In the genomic region with DNA sequence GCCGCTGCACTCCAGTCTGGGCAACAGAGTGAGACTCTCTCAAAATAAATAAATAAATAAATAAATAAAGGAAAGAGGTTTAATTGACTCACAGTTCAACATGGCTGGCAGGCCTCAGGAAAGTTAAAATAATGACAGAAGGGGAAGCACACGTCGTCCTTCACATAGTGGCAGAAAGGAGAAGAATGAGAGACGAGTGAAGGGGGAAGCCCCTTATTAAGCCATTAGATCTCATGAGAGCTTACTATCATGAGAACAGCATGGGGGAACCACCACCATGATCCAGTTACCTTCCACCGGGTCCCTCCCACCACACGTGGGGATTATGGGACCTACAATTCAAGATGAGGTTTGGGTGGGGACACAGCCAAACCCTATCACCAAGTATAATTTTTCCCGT, we compare ENCODE assay signal across 23 cellular contexts.
"Had no signal": no experiment of that assay in that cellular context is flagged by ENCODE, and none has a peak within 500 bp of the region (broad histone marks: within the 10 kb centered on the region; RNA-seq: fewer than 3 reads in every experiment).

No MANE protein-coding gene starts in this region.

- ATAC-seq: activated naive CD4-positive, alpha-beta T cell treated with anti-CD3 and anti-CD28 coated beads, Interleukin-2, amount 50 U/mL, for 72 hours; activated T-cell treated with anti-CD3 and anti-CD28 coated beads, Interleukin-2, amount 50 U/mL, for 4 hours; Right ventricle myocardium inferior; T-cell had no signal

- H3K27ac Mint-ChIP-seq: activated CD4-positive, alpha-beta memory T cell treated with anti-CD3 and anti-CD28 coated beads for 36 hours; T-cell had no signal

- DNase-seq: activated CD4-positive, alpha-beta memory T cell treated with anti-CD3 and anti-CD28 coated beads for 36 hours; activated CD4-positive, alpha-beta T cell treated with anti-CD3 and anti-CD28 coated beads for 48 hours; activated CD4-positive, CD25-positive, alpha-beta regulatory T cell treated with anti-CD3 and anti-CD28 coated beads, Interleukin-2, amount 50 U/mL, for 72 hours; activated CD8-positive, alpha-beta memory T cell treated with anti-CD3 and anti-CD28 coated beads for 24 hours; activated gamma-delta T cell; activated T-cell treated with anti-CD3 and anti-CD28 coated beads, Interleukin-2, amount 50 U/mL, for 4 hours; brain microvascular endothelial cell; KG1; NCI-H1092; NCI-H1417; NCI-H1930; NCI-H2107; NCI-H2171 treated with DMSO at 0.1 percent for 48 hours; NCI-H345; NCI-H510A; NCI-H526 treated with DMSO at 0.1 percent for 48 hours; NCI-H82; T-cell had no signal

- H3K27me3 Mint-ChIP-seq: activated CD4-positive, alpha-beta memory T cell treated with anti-CD3 and anti-CD28 coated beads for 36 hours; IgD-negative memory B cell; T-cell had no signal

- H3K4me3 Mint-ChIP-seq: activated CD4-positive, alpha-beta memory T cell treated with anti-CD3 and anti-CD28 coated beads for 36 hours; activated T-cell treated with anti-CD3 and anti-CD28 coated beads, Interleukin-2, amount 50 U/mL, for 4 hours; IgD-negative memory B cell; T-cell had no signal

- H3K27ac ChIP-seq: brain microvascular endothelial cell, cardiac muscle cell, SK-N-MC had no signal

- H3K9me3 Mint-ChIP-seq: activated T-cell treated with anti-CD3 and anti-CD28 coated beads, Interleukin-2, amount 50 U/mL, for 4 hours; IgD-negative memory B cell had no signal
